13 cellular contexts compared by ENCODE assay signal in the genomic region with DNA sequence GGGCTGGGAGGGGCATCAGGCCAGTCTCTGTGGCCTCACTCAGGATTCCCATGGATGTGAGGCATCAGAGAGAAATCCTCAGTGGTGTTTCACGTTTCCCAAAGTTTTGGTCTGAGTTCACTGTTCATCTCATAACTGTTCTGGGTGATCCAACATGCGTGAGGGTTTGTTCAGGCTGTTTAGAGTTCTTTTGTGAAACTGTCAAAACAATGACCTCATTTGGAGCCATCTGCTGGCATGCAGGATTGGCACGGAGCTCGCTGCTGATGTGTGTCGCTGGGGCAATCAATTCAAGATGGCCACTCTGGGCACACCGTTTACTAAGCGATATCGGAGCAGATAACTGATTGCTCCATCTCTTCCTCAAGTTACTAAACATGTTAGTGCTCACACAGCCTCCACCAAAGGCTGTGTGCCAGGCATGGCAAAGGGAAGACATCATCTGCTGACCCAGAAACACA.
DNase-seq lines count a peak whose midpoint lies in the region; TF ChIP-seq lines count a peak whose summit lies in the region.
"Had no signal": no experiment of that assay in that cellular context is flagged by ENCODE, and none has a peak within 500 bp of the region (broad histone marks: within the 10 kb centered on the region; RNA-seq: fewer than 3 reads in every experiment).

No MANE protein-coding gene starts in this region.

- peak overlapping the region in 3 of 4 donors; percentile 20 to 79 (median 61) for H3K27ac ChIP-seq in esophagus squamous epithelium
- peak overlapping the region; percentile 77 for H3K27ac ChIP-seq in suprapubic skin
- H3K27ac ChIP-seq: SK-N-MC had no signal

- H3K9me3 ChIP-seq in esophagus squamous epithelium (no peaks in the 10 kb centered on the region), suprapubic skin (no peaks in the 10 kb centered on the region)

- no peak for TF ChIP-seq EP300 in suprapubic skin (IDR thresholded peaks at IDR 0.05)

- H3K36me3 ChIP-seq in esophagus squamous epithelium (no peaks in the 10 kb centered on the region), suprapubic skin (no peaks in the 10 kb centered on the region)

- H3K4me1 ChIP-seq in esophagus squamous epithelium (peaks cover 0 to 4% (median 3%) of the 10 kb centered on the region in 3 donors), suprapubic skin (peaks cover 22% of the 10 kb centered on the region)

- H3K27me3 ChIP-seq in esophagus squamous epithelium (no peaks in the 10 kb centered on the region), suprapubic skin (no peaks in the 10 kb centered on the region)

- TF ChIP-seq POLR2A in esophagus squamous epithelium (IDR thresholded peaks at IDR 0.05) (no peak), suprapubic skin (IDR thresholded peaks at IDR 0.05) (no peak)

- no peak overlapping the region for H3K4me3 ChIP-seq in esophagus squamous epithelium
- no peak overlapping the region for H3K4me3 ChIP-seq in suprapubic skin
- H3K4me3 ChIP-seq: coronary artery, SK-N-MC had no signal

- intact Hi-C loops in esophagus squamous epithelium (cut with DNase I), result no loop called here

- no peak for TF ChIP-seq CTCF in esophagus squamous epithelium (IDR thresholded peaks at IDR 0.05)
- TF ChIP-seq CTCF in suprapubic skin (IDR thresholded peaks at IDR 0.05), result no peak

- peak; percentile 66 to 69 for DNase-seq in NCI-H446 (lab: John Stamatoyannopoulos, UW)
- DNase-seq in esophagus squamous epithelium (lab: John Stamatoyannopoulos, UW), result no peak
- peak; percentile 81 for DNase-seq in midbrain (lab: John Stamatoyannopoulos, UW)
- DNase-seq in suprapubic skin (ENCODE audit: low spot score in 2 of 2), result peak; percentile 86 to 87
- no peak for DNase-seq in NCI-H1417 (lab: John Stamatoyannopoulos, UW)
- no peak for DNase-seq in SKM-1 treated with dmso at 0.1 percent for 144 hours (lab: John Stamatoyannopoulos, UW; ENCODE audit: unreplicated experiment)
- DNase-seq in NCI-H2196 (lab: John Stamatoyannopoulos, UW; ENCODE audit: unreplicated experiment), result no peak
- DNase-seq: activated B cell treated with CpG ODN at 0.5 μM for 24 hours; activated CD8-positive, alpha-beta memory T cell treated with anti-CD3 and anti-CD28 coated beads, Interleukin-2, amount 50 U/mL, for 4 hours; CD8-positive, alpha-beta memory T cell; NCI-H1092 treated with DMSO at 0.1 percent for 48 hours had no signal

- WGBS in esophagus squamous epithelium, 2 donors, result 25 to 100% methylated on average over 1 to 8 of the region's 8 CpGs
- WGBS in suprapubic skin, result 16% methylated on average over 8 of the region's 8 CpGs

Comparison
In these comparisons a context has a peak if more than half of its experiments do, and no peak if none do; other contexts are left out.
1. DNase-seq: peak in NCI-H446 (2 of 2), midbrain (single experiment) and suprapubic skin (2 of 2); none in esophagus squamous epithelium (single experiment), NCI-H1417 (0 of 3), SKM-1 treated with dmso at 0.1 percent for 144 hours (single experiment) and NCI-H2196 (single experiment).